In genomic region chr1:30688516-30688915, GRCh38 we compare ENCODE assay signal across 10 cellular contexts. TPM values are rescaled to one million over a fixed set of nuclear protein-coding genes. Genes with fewer than 3 reads are reported as not detected.
DNase-seq lines count a peak whose midpoint lies in the region; FAIRE-seq and TF ChIP-seq lines count a peak whose summit lies in the region.
"Not testable (repeated sequence)": the region's sequence is repeated elsewhere in the genome, so short reads cannot be mapped to it uniquely, and the experiment has no call there.
"Had no signal": no experiment of that assay in that cellular context is flagged by ENCODE, and none has a peak within 500 bp of the region (broad histone marks: within the 10 kb centered on the region; RNA-seq: fewer than 3 reads in every experiment).

No MANE protein-coding gene starts in this region.

- not testable (repeated sequence) for H2AFZ ChIP-seq in H1 (ENCODE audit: low read length)

- H3K18ac ChIP-seq in H1 (ENCODE audit: extremely low read depth, low read length); mesendoderm (ENCODE audit: low read length): not testable (repeated sequence)

- H3K9me3 Mint-ChIP-seq in activated T-cell treated with anti-CD3 and anti-CD28 coated beads, Interleukin-2, amount 50 U/mL, for 24 hours: not testable (repeated sequence)

- not testable (repeated sequence) for H3K79me2 ChIP-seq in H1 (ENCODE audit: control insufficient read depth in 1 of 2, insufficient read depth in 2 of 2, low read length in 2 of 2); mesendoderm (ENCODE audit: control insufficient read depth, insufficient read depth, low read length)

- DNase-seq in Peyer's patch: peak in 2 of 3 donors; percentile 18 to 31
- peak; percentile 8 for DNase-seq in activated T-cell treated with anti-CD3 and anti-CD28 coated beads, Interleukin-2, amount 50 U/mL, for 24 hours
- DNase-seq in H1 (ENCODE audit: low read depth in 1 of 2, low spot score in 2 of 2); mesendoderm: not testable (repeated sequence)
- DNase-seq in posterior vena cava (ENCODE audit: low spot score): peak; percentile 31
- peak in 1 of 2 donors; percentile 6 for DNase-seq in uterus

- not testable (repeated sequence) for H3K4me1 Mint-ChIP-seq in activated T-cell treated with anti-CD3 and anti-CD28 coated beads, Interleukin-2, amount 50 U/mL, for 24 hours (ENCODE audit: low read depth)

- H3K4me1 ChIP-seq in Peyer's patch: not testable (repeated sequence)
- H3K4me1 ChIP-seq in H1 (replicated peaks in 1 of 4; ENCODE audit: control insufficient read depth in 3 of 4, insufficient read depth in 4 of 4, low read length in 3 of 4) (peaks cover 0 to 20% (median 11%) of the 10 kb centered on the region in 4 experiments; a peak in 6 of 7 replicates), mesendoderm (ENCODE audit: control insufficient read depth, low read depth, low read length) (peaks cover 11% of the 10 kb centered on the region), uterus (peaks cover 16 to 20% of the 10 kb centered on the region in 2 donors)

- not testable (repeated sequence) for H4K20me1 ChIP-seq in H1 (replicated peaks in 1 of 2; ENCODE audit: control insufficient read depth in 1 of 2, insufficient read depth in 2 of 2, low read length in 2 of 2)

- not testable (repeated sequence) for H3K36me3 ChIP-seq in Peyer's patch; H1 (ENCODE audit: control insufficient read depth in 2 of 4, insufficient read depth in 4 of 4, low read length in 3 of 4); mesendoderm (ENCODE audit: control insufficient read depth, insufficient read depth, low read length); uterus

- CTCF ChIA-PET in H1 (lab: Charles Lee; ENCODE audit: partially characterized antibody): not testable (repeated sequence)

- not testable (repeated sequence) for H4K5ac ChIP-seq in H1 (ENCODE audit: insufficient read length, low read depth, low read length); mesendoderm (ENCODE audit: low read length)

- not testable (repeated sequence) for TF ChIP-seq CTCF in Peyer's patch (IDR thresholded peaks at IDR 0.05); H1 (IDR thresholded peaks at IDR 0.05; ENCODE audit: control extremely low read depth in 1 of 3, insufficient read depth in 1 of 3, low read depth in 1 of 3, low read length in 3 of 3); uterus (IDR thresholded peaks at IDR 0.05)

- not testable (repeated sequence) for H3K14ac ChIP-seq in H1 (ENCODE audit: insufficient read length)

- H2BK120ac ChIP-seq in H1 (replicated peaks; ENCODE audit: low read depth, low read length); mesendoderm (ENCODE audit: low read depth, low read length): not testable (repeated sequence)

- H4K91ac ChIP-seq in H1 (replicated peaks; ENCODE audit: insufficient read length, low read length): not testable (repeated sequence)

- WGBS in H1 (ENCODE audit: extremely low coverage in 1 of 2, insufficient coverage in 1 of 2, insufficient read length in 1 of 2, insufficient replicate concordance in 2 of 2, low coverage in 1 of 2, low lambda C conversion rate in 2 of 2, missing lambda C conversion rate in 1 of 2), 2 experiments: 90% methylated on average over 9 of the region's 9 CpGs; no CpG with 5 or more reads in 1 of the 2 experiments
- no CpG with 5 or more reads among the region's 9 CpGs for WGBS in mesendoderm (ENCODE audit: extremely low coverage, insufficient coverage, low lambda C conversion rate)

- TF ChIP-seq RAD21 in H1 (IDR thresholded peaks at IDR 0.05 in 1 of 2, conservative IDR thresholded peaks at IDR 0.05 in 1 of 2; ENCODE audit: low read depth in 2 of 2, low read length in 2 of 2): not testable (repeated sequence)

- not testable (repeated sequence) for H3K56ac ChIP-seq in H1 (replicated peaks; ENCODE audit: insufficient read length, low read depth, low read length)
- peak overlapping the region; percentile 61 for H3K56ac ChIP-seq in mesendoderm (ENCODE audit: low read length)

- not testable (repeated sequence) for H3K27me3 ChIP-seq in Peyer's patch; H1 (replicated peaks in 1 of 4; ENCODE audit: control insufficient read depth in 3 of 4, extremely low read depth in 1 of 4, insufficient read depth in 3 of 4, low read length in 3 of 4); mesendoderm (ENCODE audit: insufficient read depth, low read length, poor library complexity); uterus

- H3K36me3 Mint-ChIP-seq in activated T-cell treated with anti-CD3 and anti-CD28 coated beads, Interleukin-2, amount 50 U/mL, for 24 hours (ENCODE audit: low read depth): not testable (repeated sequence)

- 0 out of 2 replicates have a peak overlapping the region, but pooled peaks have one; percentile 40 for H2BK15ac ChIP-seq in H1 (ENCODE audit: low read length)
- not testable (repeated sequence) for H2BK15ac ChIP-seq in mesendoderm (replicated peaks; ENCODE audit: low read depth)

- not testable (repeated sequence) for H3K4me3 Mint-ChIP-seq in activated T-cell treated with anti-CD3 and anti-CD28 coated beads, Interleukin-2, amount 50 U/mL, for 24 hours

- not testable (repeated sequence) for TF ChIP-seq EP300 in H1 (IDR thresholded peaks at IDR 0.05; ENCODE audit: borderline replicate concordance in 1 of 2, low read depth in 2 of 2, low read length in 2 of 2)

- H3K4ac ChIP-seq in H1 (replicated peaks; ENCODE audit: insufficient read length, low read depth, low read length); mesendoderm (ENCODE audit: low read depth, low read length): not testable (repeated sequence)

- not testable (repeated sequence) for H4K8ac ChIP-seq in H1 (ENCODE audit: extremely low read depth, insufficient read depth, low read length); mesendoderm (ENCODE audit: low read depth, low read length)

- FAIRE-seq in H1 (lab: Jason Lieb, UNC): not testable (repeated sequence)

- POLR2A ChIA-PET in H1 (lab: Charles Lee; ENCODE audit: partially characterized antibody): not testable (repeated sequence)

- peak overlapping the region; percentile 60; the same call in 1 of the 2 replicates for H2BK12ac ChIP-seq in H1 (ENCODE audit: low read depth, low read length)

- not testable (repeated sequence) for H2BK5ac ChIP-seq in H1 (ENCODE audit: low read depth, low read length); mesendoderm (ENCODE audit: low read length)

- H3K23me2 ChIP-seq in H1 (ENCODE audit: low read depth, low read length): not testable (repeated sequence)

- intact Hi-C loops in posterior vena cava (cut with DNase I); uterus (cut with DNase I; ENCODE audit: low total_unique reads): not testable (repeated sequence)

- not testable (repeated sequence) for H2BK20ac ChIP-seq in H1 (ENCODE audit: low read length)

- H3K9ac ChIP-seq in H1 (replicated peaks in 1 of 4; ENCODE audit: extremely low read depth in 1 of 4, low read depth in 3 of 4, low read length in 3 of 4); mesendoderm (ENCODE audit: low read length): not testable (repeated sequence)

- H3K4me3 ChIP-seq in Peyer's patch; H1 (ENCODE audit: extremely low read depth in 1 of 4, insufficient read depth in 2 of 4, low read depth in 3 of 4, low read length in 4 of 4); mesendoderm (ENCODE audit: low read length); uterus: not testable (repeated sequence)

- not testable (repeated sequence) for H3K27ac Mint-ChIP-seq in activated T-cell treated with anti-CD3 and anti-CD28 coated beads, Interleukin-2, amount 50 U/mL, for 24 hours

- peaks cover 37% of the 10 kb centered on the region for H3K27me3 Mint-ChIP-seq in activated T-cell treated with anti-CD3 and anti-CD28 coated beads, Interleukin-2, amount 50 U/mL, for 24 hours

- H3K4me2 ChIP-seq in H1 (ENCODE audit: insufficient read depth in 1 of 2, low read depth in 2 of 2, low read length in 2 of 2); mesendoderm (ENCODE audit: low read length): not testable (repeated sequence)

- not testable (repeated sequence) for H3K9me3 ChIP-seq in Peyer's patch; H1 (ENCODE audit: insufficient read depth in 2 of 2, low read depth in 1 of 2, low read length in 1 of 2); uterus

- H2AK5ac ChIP-seq in H1 (ENCODE audit: low read depth, low read length): 0 out of 2 replicates have a peak overlapping the region, but pooled peaks have one; percentile 20
- not testable (repeated sequence) for H2AK5ac ChIP-seq in mesendoderm (ENCODE audit: low read length)

- not testable (repeated sequence) for H3K27ac ChIP-seq in Peyer's patch; H1 (ENCODE audit: low read depth, low read length); mesendoderm (ENCODE audit: low read depth, low read length)
- H3K27ac ChIP-seq in uterus: peak overlapping the region; percentile 90

- TF ChIP-seq POLR2A in Peyer's patch (IDR thresholded peaks at IDR 0.05); H1 (IDR thresholded peaks at IDR 0.05; ENCODE audit: control extremely low read depth in 1 of 2, low read depth in 2 of 2, low read length in 2 of 2); uterus (IDR thresholded peaks at IDR 0.05): not testable (repeated sequence)

- H3K23ac ChIP-seq in H1 (ENCODE audit: insufficient read length); mesendoderm (ENCODE audit: low read length): not testable (repeated sequence)

- H3K79me1 ChIP-seq in H1 (ENCODE audit: low read depth, low read length); mesendoderm (ENCODE audit: low read length): not testable (repeated sequence)

RNA-seq across cellular contexts. Expression of gene MATN1, which starts 34.9 kb away (rescaled TPM):
- not detected for total RNA-seq in Peyer's patch
- total RNA-seq in H1 (2021; fragmentation: NEBNext Ultra II Directional; extraction: Animal tissue kit (Norgen Biotek cat#: 25700)): 0.11 and 0.28 TPM in 2 replicates
- polyA plus RNA-seq in H1 (2011; rRNA removed): 0.11 and 0.12 TPM in 2 replicates
- polyA plus RNA-seq in H1 (2011; cell fraction: cytosol; rRNA removed): 0.23 TPM
- polyA plus RNA-seq in H1 (2011; cell fraction: nucleus; rRNA removed): 0.19 TPM
- polyA plus RNA-seq in H1 (2012, experiment 1 of 2): 0.11 to 0.32 TPM (median 0.16 TPM) in 4 replicates
- not detected for polyA plus RNA-seq in H1 (2012, experiment 2 of 2)
- polyA plus RNA-seq in H1 (2013, experiment 1 of 2): 0.08 TPM
- polyA plus RNA-seq in H1 (2013, experiment 2 of 2): 0.11 TPM
- 0.13 and 0.24 TPM in 2 replicates for polyA minus RNA-seq in H1 (2011; rRNA and poly(A)+ RNA removed)
- not detected for polyA minus RNA-seq in H1 (2011; cell fraction: cytosol; rRNA and poly(A)+ RNA removed)
- polyA minus RNA-seq in H1 (2011; cell fraction: nucleus; rRNA and poly(A)+ RNA removed): not detected
- polyA plus RNA-seq in mesendoderm (2013, experiment 1 of 2): 0.07 TPM
- polyA plus RNA-seq in mesendoderm (2013, experiment 2 of 2): 0.08 TPM
- not detected for total RNA-seq in posterior vena cava
- 1 to 10 TPM in 1 of 4 donors, under 1 TPM in 1, not detected in 2; 0.46 to 1.7 TPM for total RNA-seq in uterus
- total RNA-seq: A172, A673, Caco-2 had no signal
- polyA plus RNA-seq: CD4-positive, CD25-positive, alpha-beta regulatory T cell had no signal
